In genomic region chr14:20686386-20687143, GRCh38 we compare ENCODE assay signal across 18 cellular contexts. TPM values are rescaled to one million over a fixed set of nuclear protein-coding genes. Genes with fewer than 3 reads are reported as not detected.
A peak's percentile ranks its signal among the peaks of the same experiment; 100 is the strongest.
DNase-seq lines count a peak whose midpoint lies in the region; ATAC-seq and TF ChIP-seq lines count a peak whose summit lies in the region.
"Had no signal": no experiment of that assay in that cellular context is flagged by ENCODE, and none has a peak within 500 bp of the region (broad histone marks: within the 10 kb centered on the region; RNA-seq: fewer than 3 reads in every experiment).

No MANE protein-coding gene starts in this region.

- H3K27ac ChIP-seq in Peyer's patch = peak overlapping the region in 3 of 4 donors; percentile 95 to 99 (median 99)

- TF ChIP-seq CTCF in AG10803 (conservative IDR thresholded peaks at IDR 0.05; ENCODE audit: low read length) (no peak), Peyer's patch (IDR thresholded peaks at IDR 0.05) (no peak)

- TF ChIP-seq POLR2A in Peyer's patch (IDR thresholded peaks at IDR 0.05) = no peak

- H3K4me1 ChIP-seq in Peyer's patch (peaks cover 0 to 31% (median 1%) of the 10 kb centered on the region in 4 donors), skeletal muscle satellite cell (ENCODE audit: control insufficient read depth, insufficient read depth, low read length) (peaks cover 7% of the 10 kb centered on the region)

- ATAC-seq in left lobe of liver (no peak), sciatic nerve (no peak), HG02970 (IDR thresholded peaks at IDR 0.05; ENCODE audit: low FRiP score, unreplicated experiment) (no peak)

- intact Hi-C loops in sciatic nerve (cut with DNase I) = loop anchor here (5.0 kb wide), 1 partner anchor 74 kb away; no protein-coding TSS in a partner anchor

- H3K27me3 ChIP-seq in Peyer's patch (no peaks in the 10 kb centered on the region), skeletal muscle satellite cell (ENCODE audit: control insufficient read depth, insufficient read depth, low read length) (no peaks in the 10 kb centered on the region)

- H3K4me3 ChIP-seq in AG10803 (ENCODE audit: low read length) (peak overlapping the region; percentile 4; the same call in 1 of the 2 replicates), Peyer's patch (peak overlapping the region in 2 of 4 donors; percentile 12 to 77), skeletal muscle satellite cell (ENCODE audit: low read length) (no peak overlapping the region)

- DNase-seq in AG10803 (ENCODE audit: low read depth) (no peak), Peyer's patch (no peak), left lobe of liver (ENCODE audit: low spot score) (peak; percentile 81), sciatic nerve (ENCODE audit: low spot score) (no peak), kidney glomerular epithelial cell (lab: John Stamatoyannopoulos, UW) (no peak), T1000 (lab: John Stamatoyannopoulos, UW) (no peak)
- DNase-seq: activated CD4-positive, CD25-positive, alpha-beta regulatory T cell; activated CD8-positive, alpha-beta memory T cell treated with anti-CD3 and anti-CD28 coated beads, Interleukin-2, amount 50 U/mL, for 48 hours; KBM-7; NCI-H1436 treated with DMSO at 0.1 percent for 48 hours; NCI-H446; RPMI8226; T-helper 1 cell had no signal

- H3K9me3 ChIP-seq in Peyer's patch (no peaks in the 10 kb centered on the region), skeletal muscle satellite cell (replicated peaks; ENCODE audit: low read length) (no peaks in the 10 kb centered on the region)

- no peak overlapping the region for H3K9ac ChIP-seq in skeletal muscle satellite cell (ENCODE audit: low read depth, low read length)

- H3K36me3 ChIP-seq in Peyer's patch (no peaks in the 10 kb centered on the region), skeletal muscle satellite cell (ENCODE audit: insufficient read depth, low read length) (no peaks in the 10 kb centered on the region)

- peak overlapping the region; percentile 30 for H3K4me2 ChIP-seq in skeletal muscle satellite cell (ENCODE audit: low read length)

RNA-seq across cellular contexts. Expression of gene ANG, which starts 2.0 kb away (rescaled TPM):
- 10 to 100 TPM; 19.6 to 22.3 (median 20.0) TPM for total RNA-seq in Peyer's patch
- total RNA-seq in left lobe of liver = 685 TPM
- total RNA-seq in skeletal muscle satellite cell (2012; rRNA removed) = 6.6 and 9.4 TPM in 2 replicates
- 24.5 TPM for total RNA-seq in sciatic nerve

RNA-seq across cellular contexts. Expression of gene RNASE4, which starts 2.2 kb away (rescaled TPM):
- 10 to 100 TPM in 3 of 4 donors, 1 to 10 TPM in 1; 5.8 to 51.7 (median 33.6) TPM for total RNA-seq in Peyer's patch
- 152 TPM for total RNA-seq in left lobe of liver
- total RNA-seq in skeletal muscle satellite cell (2012; rRNA removed) = 8.6 and 18.3 TPM in 2 replicates
- 81.6 TPM for total RNA-seq in sciatic nerve

RNA-seq across cellular contexts. Expression of gene OR6S1, which starts 45.1 kb away (rescaled TPM):
- not detected for total RNA-seq in Peyer's patch
- total RNA-seq in left lobe of liver = not detected
- not detected in 2 replicates for total RNA-seq in skeletal muscle satellite cell (2012; rRNA removed)
- total RNA-seq in sciatic nerve = not detected
- total RNA-seq: cardiac septum, H4, myocyte had no signal

RNA-seq across cellular contexts. Expression of gene EDDM3A, which starts 59.1 kb away (rescaled TPM):
- total RNA-seq in Peyer's patch = not detected
- total RNA-seq in left lobe of liver = not detected
- total RNA-seq in skeletal muscle satellite cell (2012; rRNA removed) = not detected in 2 replicates
- not detected for total RNA-seq in sciatic nerve
- total RNA-seq: cardiac septum, H4, myocyte had no signal

Comparison
In these comparisons a context has a peak if more than half of its experiments do, and no peak if none do; other contexts are left out.
1. RNA of gene ANG, which starts 2.0 kb away (total RNA-seq): 685 TPM in left lobe of liver (single experiment); 24.5 TPM in sciatic nerve (single experiment) and 19.6 to 22.3 TPM in Peyer's patch; every median in the first group is over 10 times any median in the second.